In the genomic region with DNA sequence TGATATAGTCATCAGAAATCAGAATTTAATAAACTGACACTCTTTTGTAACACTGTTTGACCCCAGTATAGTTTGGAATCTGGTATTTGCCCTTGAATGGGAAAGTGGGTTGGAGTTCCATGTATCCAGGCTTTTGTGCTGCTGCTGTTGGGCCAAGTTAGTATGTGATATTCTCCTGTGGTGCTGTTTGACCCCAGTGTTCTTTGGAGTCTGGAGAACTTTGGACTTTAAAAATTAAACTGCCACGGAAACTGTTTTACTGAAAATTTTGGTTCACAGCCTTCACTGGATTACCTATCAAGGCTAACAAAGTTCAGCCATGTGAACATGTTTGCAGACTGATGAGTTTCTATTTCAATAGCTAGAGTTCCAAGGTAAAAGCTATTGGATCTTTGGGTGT, we compare ENCODE assay signal across 1 cellular context.
TF ChIP-seq lines count a peak whose summit lies in the region.

No MANE protein-coding gene starts in this region.

TF ChIP-seq in liver, 16 proteins besides CTCF, POLR2A, EP300 and RAD21 (continued from another document):
- TF ChIP-seq, protein P1, sequence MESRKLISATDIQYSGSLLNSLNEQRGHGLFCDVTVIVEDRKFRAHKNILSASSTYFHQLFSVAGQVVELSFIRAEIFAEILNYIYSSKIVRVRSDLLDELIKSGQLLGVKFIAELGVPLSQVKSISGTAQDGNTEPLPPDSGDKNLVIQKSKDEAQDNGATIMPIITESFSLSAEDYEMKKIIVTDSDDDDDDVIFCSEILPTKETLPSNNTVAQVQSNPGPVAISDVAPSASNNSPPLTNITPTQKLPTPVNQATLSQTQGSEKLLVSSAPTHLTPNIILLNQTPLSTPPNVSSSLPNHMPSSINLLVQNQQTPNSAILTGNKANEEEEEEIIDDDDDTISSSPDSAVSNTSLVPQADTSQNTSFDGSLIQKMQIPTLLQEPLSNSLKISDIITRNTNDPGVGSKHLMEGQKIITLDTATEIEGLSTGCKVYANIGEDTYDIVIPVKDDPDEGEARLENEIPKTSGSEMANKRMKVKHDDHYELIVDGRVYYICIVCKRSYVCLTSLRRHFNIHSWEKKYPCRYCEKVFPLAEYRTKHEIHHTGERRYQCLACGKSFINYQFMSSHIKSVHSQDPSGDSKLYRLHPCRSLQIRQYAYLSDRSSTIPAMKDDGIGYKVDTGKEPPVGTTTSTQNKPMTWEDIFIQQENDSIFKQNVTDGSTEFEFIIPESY (IDR thresholded peaks at IDR 0.05) = peak; percentile 60
- TF ChIP-seq SP1 (IDR thresholded peaks at IDR 0.05) = peak; percentile 93
- no peak for TF ChIP-seq EGR1 (IDR thresholded peaks at IDR 0.05; ENCODE audit: low read depth in 2 of 2)
